In genomic region chr7:45225560-45226335, GRCh38 we compare ENCODE assay signal across 22 cellular contexts.
DNase-seq lines count a peak whose midpoint lies in the region; ATAC-seq and TF ChIP-seq lines count a peak whose summit lies in the region.
"Had no signal": no experiment of that assay in that cellular context is flagged by ENCODE, and none has a peak within 500 bp of the region (broad histone marks: within the 10 kb centered on the region; RNA-seq: fewer than 3 reads in every experiment).

No MANE protein-coding gene starts in this region.

- H3K27ac Mint-ChIP-seq in stimulated activated naive CD8-positive, alpha-beta T cell treated with anti-CD3 and anti-CD28 coated beads, Interleukin-15, amount 100 ng/mL, for 72 hours = no peak overlapping the region
- H3K27ac Mint-ChIP-seq in endodermal cell (no peak overlapping the region), neural progenitor cell (peak overlapping the region; percentile 85), endothelial cell (ENCODE audit: unreplicated experiment) (no peak overlapping the region)
- H3K27ac Mint-ChIP-seq: CD4-positive, alpha-beta memory T cell had no signal

- peaks cover 66% of the 10 kb centered on the region for H3K27me3 Mint-ChIP-seq in stimulated activated naive CD8-positive, alpha-beta T cell treated with anti-CD3 and anti-CD28 coated beads, Interleukin-15, amount 100 ng/mL, for 72 hours
- H3K27me3 Mint-ChIP-seq in endodermal cell (ENCODE audit: insufficient read depth) (peaks cover 2% of the 10 kb centered on the region), neural progenitor cell (ENCODE audit: insufficient read depth, low read depth) (peaks cover 36% of the 10 kb centered on the region), endothelial cell (ENCODE audit: unreplicated experiment) (peaks cover 5% of the 10 kb centered on the region)

- H3K9me3 ChIP-seq in endodermal cell (ENCODE audit: control insufficient read depth, low read length) = no peaks in the 10 kb centered on the region
- H3K9me3 ChIP-seq in neural progenitor cell (ENCODE audit: low read depth) = no peaks in the 10 kb centered on the region
- H3K9me3 ChIP-seq in osteoblast (ENCODE audit: low read depth, low read length) = no peaks in the 10 kb centered on the region
- H3K9me3 ChIP-seq: Caco-2 had no signal

- H3F3A ChIP-seq in neural progenitor cell (ENCODE audit: low read depth) = no peaks in the 10 kb centered on the region

- H3K4me2 ChIP-seq in neural progenitor cell = no peak overlapping the region
- no peak overlapping the region for H3K4me2 ChIP-seq in osteoblast (ENCODE audit: insufficient read depth, low read length)

- H3K4me3 ChIP-seq in endodermal cell (ENCODE audit: low read length) = no peak overlapping the region
- H3K4me3 ChIP-seq in neural progenitor cell = no peak overlapping the region
- no peak overlapping the region for H3K4me3 ChIP-seq in osteoblast (ENCODE audit: insufficient read depth, low read length)
- H3K4me3 ChIP-seq: SK-N-MC had no signal

- no peaks in the 10 kb centered on the region for H3K4me1 Mint-ChIP-seq in stimulated activated naive CD8-positive, alpha-beta T cell treated with anti-CD3 and anti-CD28 coated beads, Interleukin-15, amount 100 ng/mL, for 72 hours
- peaks cover 5% of the 10 kb centered on the region for H3K4me1 Mint-ChIP-seq in endodermal cell
- H3K4me1 Mint-ChIP-seq in neural progenitor cell = peaks cover 56% of the 10 kb centered on the region
- peaks cover 14% of the 10 kb centered on the region for H3K4me1 Mint-ChIP-seq in endothelial cell (ENCODE audit: unreplicated experiment)

- H3K4me1 ChIP-seq in endodermal cell (ENCODE audit: control insufficient read depth, insufficient read depth, low read length) = no peaks in the 10 kb centered on the region
- peaks cover 5% of the 10 kb centered on the region for H3K4me1 ChIP-seq in neural progenitor cell
- H3K4me1 ChIP-seq in osteoblast (ENCODE audit: insufficient read depth, low read length) = no peaks in the 10 kb centered on the region
- H3K4me1 ChIP-seq: Caco-2 had no signal

- H3K36me3 ChIP-seq in endodermal cell (ENCODE audit: control insufficient read depth, insufficient read depth, low read length) (no peaks in the 10 kb centered on the region), neural progenitor cell (no peaks in the 10 kb centered on the region), osteoblast (ENCODE audit: insufficient read depth, low read length) (no peaks in the 10 kb centered on the region)

- H3K79me2 ChIP-seq in neural progenitor cell (ENCODE audit: low read depth) = no peaks in the 10 kb centered on the region
- H3K79me2 ChIP-seq in osteoblast (ENCODE audit: insufficient read depth, low read length) = no peaks in the 10 kb centered on the region

- no peak overlapping the region for H2AFZ ChIP-seq in neural progenitor cell (replicated peaks)
- no peak overlapping the region for H2AFZ ChIP-seq in osteoblast (ENCODE audit: low read length)

- peak; percentile 6 for ATAC-seq in stimulated activated naive CD8-positive, alpha-beta T cell treated with anti-CD3 and anti-CD28 coated beads, Interleukin-15, amount 100 ng/mL, for 72 hours
- no peak for ATAC-seq in stimulated activated naive CD8-positive, alpha-beta T cell treated with anti-CD3 and anti-CD28 coated beads, Interleukin-15, Interleukin-2, amounts not matched to agents 100 U/mL and 50 U/mL, for 24 hours

- TF ChIP-seq CTCF in endodermal cell (conservative IDR thresholded peaks at IDR 0.05) (no peak), neural progenitor cell (IDR thresholded peaks at IDR 0.05) (no peak), endothelial cell (IDR thresholded peaks at IDR 0.05; ENCODE audit: unreplicated experiment) (no peak), osteoblast (IDR thresholded peaks at IDR 0.05; ENCODE audit: extremely low read depth, low read depth, low read length) (no peak)

- H4K20me1 ChIP-seq in neural progenitor cell (ENCODE audit: low read depth) = no peaks in the 10 kb centered on the region
- no peaks in the 10 kb centered on the region for H4K20me1 ChIP-seq in osteoblast (ENCODE audit: insufficient read depth, low read length)

- 68 to 73% methylated on average over 5 to 9 of the region's 9 CpGs for WGBS in endodermal cell (ENCODE audit: insufficient coverage in 1 of 2, insufficient read length in 1 of 2), 2 experiments

- H3K27ac ChIP-seq in endodermal cell (ENCODE audit: low read depth, low read length) (no peak overlapping the region), neural progenitor cell (no peak overlapping the region), osteoblast (ENCODE audit: low read depth, low read length) (no peak overlapping the region)
- H3K27ac ChIP-seq: SK-N-MC had no signal

- H3K36me3 Mint-ChIP-seq in endodermal cell (ENCODE audit: low read depth) (no peaks in the 10 kb centered on the region), neural progenitor cell (peaks cover 2% of the 10 kb centered on the region), endothelial cell (ENCODE audit: low read depth, unreplicated experiment) (no peaks in the 10 kb centered on the region)
- H3K36me3 Mint-ChIP-seq: CD4-positive, alpha-beta memory T cell had no signal

- H3K9ac ChIP-seq in endodermal cell (ENCODE audit: extremely low read depth, low read length, poor library complexity, severe bottlenecking) (no peak overlapping the region), neural progenitor cell (no peak overlapping the region)

- no peak for DNase-seq in stimulated activated naive CD8-positive, alpha-beta T cell treated with anti-CD3 and anti-CD28 coated beads, Interleukin-15, amount 100 ng/mL, for 72 hours
- no peak for DNase-seq in stimulated activated naive CD8-positive, alpha-beta T cell treated with anti-CD3 and anti-CD28 coated beads, Interleukin-15, Interleukin-2, amounts not matched to agents 100 U/mL and 50 U/mL, for 24 hours
- DNase-seq in endodermal cell (peak; percentile 32), neural progenitor cell (ENCODE audit: low spot score) (no peak), endothelial cell (ENCODE audit: low spot score) (no peak), osteoblast (ENCODE audit: insufficient read length, low spot score, missing footprints) (no peak), H4 (ENCODE audit: low spot score) (no peak)
- DNase-seq: DMS79 treated with DMSO at 0.1 percent for 48 hours, GOT3, HCEC 1CT, Karpas-422, NCI-H1092, NCI-H1417 treated with DMSO at 0.1 percent for 48 hours, NCI-H1694 treated with DMSO at 0.1 percent for 48 hours, NCI-H2081 treated with DMSO at 0.1 percent for 48 hours, NCI-H2171, NCI-H226, NCI-H510A, SIG-M5 had no signal

- H3K27me3 ChIP-seq in endodermal cell (ENCODE audit: control insufficient read depth, insufficient read depth, low read length, poor library complexity, severe bottlenecking) = no peaks in the 10 kb centered on the region
- H3K27me3 ChIP-seq in neural progenitor cell = no peaks in the 10 kb centered on the region
- H3K27me3 ChIP-seq in osteoblast (ENCODE audit: insufficient read depth, low read length) = peaks cover 16% of the 10 kb centered on the region

- no peak overlapping the region for H3K4me3 Mint-ChIP-seq in stimulated activated naive CD8-positive, alpha-beta T cell treated with anti-CD3 and anti-CD28 coated beads, Interleukin-15, amount 100 ng/mL, for 72 hours
- no peak overlapping the region for H3K4me3 Mint-ChIP-seq in endodermal cell
- H3K4me3 Mint-ChIP-seq in neural progenitor cell = no peak overlapping the region
- no peak overlapping the region for H3K4me3 Mint-ChIP-seq in endothelial cell (ENCODE audit: unreplicated experiment)
- H3K4me3 Mint-ChIP-seq: CD4-positive, alpha-beta memory T cell had no signal

- no peaks in the 10 kb centered on the region for H3K9me3 Mint-ChIP-seq in stimulated activated naive CD8-positive, alpha-beta T cell treated with anti-CD3 and anti-CD28 coated beads, Interleukin-15, amount 100 ng/mL, for 72 hours
- H3K9me3 Mint-ChIP-seq in endodermal cell = no peaks in the 10 kb centered on the region
- H3K9me3 Mint-ChIP-seq in neural progenitor cell = peaks cover 6% of the 10 kb centered on the region
- no peaks in the 10 kb centered on the region for H3K9me3 Mint-ChIP-seq in endothelial cell (ENCODE audit: unreplicated experiment)
